Comparison of ENCODE assay signal across 8 cellular contexts in genomic region chr1:203769505-203770343, GRCh38. TPM values are rescaled to one million over a fixed set of nuclear protein-coding genes. Genes with fewer than 3 reads are reported as not detected.
DNase-seq lines count a peak whose midpoint lies in the region; ATAC-seq, FAIRE-seq and TF ChIP-seq lines count a peak whose summit lies in the region.

No MANE protein-coding gene starts in this region.

- no peak overlapping the region for H2AFZ ChIP-seq in smooth muscle cell (ENCODE audit: low read depth)

- H3K9ac ChIP-seq in kidney (ENCODE audit: low read length in 2 of 2), result peak overlapping the region in 1 of 2 donors; percentile 65
- peak overlapping the region; percentile 57 for H3K9ac ChIP-seq in smooth muscle cell (ENCODE audit: low read depth)

- no peak overlapping the region for H3K4me3 ChIP-seq in body of pancreas
- H3K4me3 ChIP-seq in kidney (ENCODE audit: low read length in 2 of 2), result peak overlapping the region in 1 of 2 donors; percentile 46
- no peak overlapping the region for H3K4me3 ChIP-seq in smooth muscle cell

- in situ Hi-C loops in G401 (cut with HindIII; ENCODE audit: low sequenced_read_pairs), result no loop called here

- H3K4me2 ChIP-seq in smooth muscle cell, result peak overlapping the region; percentile 50

- H3K27ac ChIP-seq in body of pancreas (peak overlapping the region; percentile 42 to 88 (median 74)), kidney (ENCODE audit: low read depth in 2 of 2, low read length in 2 of 2) (peak overlapping the region; percentile 60 to 75), smooth muscle cell (ENCODE audit: low read depth) (peak overlapping the region; percentile 96)

- H4K20me1 ChIP-seq in smooth muscle cell (ENCODE audit: low read depth), result no peaks in the 10 kb centered on the region

- H3K27me3 ChIP-seq in body of pancreas (no peaks in the 10 kb centered on the region), smooth muscle cell (ENCODE audit: low read depth) (no peaks in the 10 kb centered on the region)

- DNase-seq in G401 (ENCODE audit: low spot score) (peak; percentile 96), NCI-H2196 treated with DMSO at 0.1 percent for 48 hours (lab: John Stamatoyannopoulos, UW; ENCODE audit: unreplicated experiment) (peak; percentile 79), body of pancreas (peak; percentile 85 to 96 (median 89)), kidney (peak; percentile 86), smooth muscle cell (lab: John Stamatoyannopoulos, UW; ENCODE audit: unreplicated experiment) (peak; percentile 30), GM19238 (ENCODE audit: insufficient read length, low spot score) (no peak), NCI-H345 treated with DMSO at 0.1 percent for 48 hours (lab: John Stamatoyannopoulos, UW; ENCODE audit: unreplicated experiment) (no peak)

- intact Hi-C loops in body of pancreas (cut with DNase I) (no loop called here), kidney (cut with DNase I) (no loop called here)

- TF ChIP-seq CTCF in body of pancreas (IDR thresholded peaks at IDR 0.05), result no peak
- no peak for TF ChIP-seq CTCF in kidney (IDR thresholded peaks at IDR 0.05; ENCODE audit: borderline replicate concordance, extremely low read depth, insufficient read depth)
- no peak for TF ChIP-seq CTCF in smooth muscle cell (IDR thresholded peaks at IDR 0.05; ENCODE audit: borderline replicate concordance, insufficient read depth, poor library complexity, severe bottlenecking)

- ATAC-seq in body of pancreas, result peak; percentile 98
- ATAC-seq in HG03280 (IDR thresholded peaks at IDR 0.05; ENCODE audit: unreplicated experiment), result no peak

- no peak for FAIRE-seq in kidney (lab: Jason Lieb, UNC)

- peak in 2 of 3 donors; percentile 41 to 64 for TF ChIP-seq POLR2A in body of pancreas (IDR thresholded peaks at IDR 0.05)

- WGBS in body of pancreas, 2 donors, result 19 to 35% methylated on average over 12 to 15 of the region's 15 CpGs
- WGBS in smooth muscle cell (ENCODE audit: low lambda C conversion rate), result 54% methylated on average over 15 of the region's 15 CpGs

- H3K36me3 ChIP-seq in body of pancreas (replicated peaks in 1 of 2; ENCODE audit: insufficient read depth in 1 of 2, low read depth in 2 of 2), result no peaks in the 10 kb centered on the region
- no peaks in the 10 kb centered on the region for H3K36me3 ChIP-seq in kidney (ENCODE audit: control insufficient read depth in 1 of 2, insufficient read depth in 2 of 2, low read length in 2 of 2)
- H3K36me3 ChIP-seq in smooth muscle cell (ENCODE audit: low read depth), result no peaks in the 10 kb centered on the region

- H3K4me1 ChIP-seq in body of pancreas (peaks cover 12% of the 10 kb centered on the region), kidney (ENCODE audit: control insufficient read depth in 1 of 2, insufficient read depth in 1 of 2, low read depth in 1 of 2, low read length in 2 of 2) (peaks cover 3 to 4% of the 10 kb centered on the region in 2 donors), smooth muscle cell (ENCODE audit: low read depth) (no peaks in the 10 kb centered on the region)

- no peaks in the 10 kb centered on the region for H3K79me2 ChIP-seq in smooth muscle cell (ENCODE audit: low read depth)

- H3K9me3 ChIP-seq in body of pancreas (no peaks in the 10 kb centered on the region), kidney (ENCODE audit: control insufficient read depth in 1 of 2, low read length in 2 of 2) (no peaks in the 10 kb centered on the region), smooth muscle cell (replicated peaks; ENCODE audit: low read depth) (no peaks in the 10 kb centered on the region)

- H3F3A ChIP-seq in smooth muscle cell (ENCODE audit: low read depth), result peaks cover 7% of the 10 kb centered on the region

RNA-seq across cellular contexts. Expression of gene LAX1, which starts 4.7 kb away (rescaled TPM):
- not detected in 2 replicates for total RNA-seq in G401 (2014; rRNA removed; shearing (Covaris generic))
- total RNA-seq in body of pancreas (under 1 TPM in 1 of 2 donors, not detected in 1; under 0.01 TPM), kidney (6.9 TPM), smooth muscle cell (0.36 and 0.40 TPM in 2 replicates)
- polyA plus RNA-seq in kidney (ENCODE audit: insufficient read depth, low read depth, low replicate concordance) (not detected), smooth muscle cell (0.27 TPM in 1 of 2 replicates, not detected in the other)

RNA-seq across cellular contexts. Expression of gene ZBED6, which starts 25.7 kb away (rescaled TPM):
- total RNA-seq in G401 (2014; rRNA removed; shearing (Covaris generic)), result 4.2 and 7.4 TPM in 2 replicates
- total RNA-seq in body of pancreas (10 to 100 TPM in 1 of 2 donors, 1 to 10 TPM in 1; 7.8 to 20.8 TPM), kidney (37.2 TPM), smooth muscle cell (32.0 and 39.4 TPM in 2 replicates)
- polyA plus RNA-seq in kidney (ENCODE audit: insufficient read depth, low read depth, low replicate concordance) (0.15 TPM), smooth muscle cell (1.9 and 3.0 TPM in 2 replicates)

RNA-seq across cellular contexts. Expression of gene ZC3H11A, which starts 25.7 kb away (rescaled TPM):
- total RNA-seq in G401 (2014; rRNA removed; shearing (Covaris generic)), result 40.6 and 57.6 TPM in 2 replicates
- 10 to 100 TPM; 65.6 to 66.9 TPM for total RNA-seq in body of pancreas
- total RNA-seq in kidney, result 63.4 TPM
- 38.6 TPM for polyA plus RNA-seq in kidney (ENCODE audit: insufficient read depth, low read depth, low replicate concordance)
- total RNA-seq in smooth muscle cell, result 140 and 174 TPM in 2 replicates
- polyA plus RNA-seq in smooth muscle cell, result 28.4 and 42.2 TPM in 2 replicates

Comparison
In these comparisons a context has a peak if more than half of its experiments do, and no peak if none do; other contexts are left out.
1. DNase-seq: peak in G401 (single experiment), NCI-H2196 treated with DMSO at 0.1 percent for 48 hours (single experiment), body of pancreas (4 of 4), kidney (single experiment) and smooth muscle cell (single experiment); none in GM19238 (single experiment) and NCI-H345 treated with DMSO at 0.1 percent for 48 hours (single experiment).
2. Peak in every context shown above with its lines, with median percentiles within 50 percentile points of each other: H3K27ac ChIP-seq.